ENCODE assay signal across 25 cellular contexts in the genomic region with DNA sequence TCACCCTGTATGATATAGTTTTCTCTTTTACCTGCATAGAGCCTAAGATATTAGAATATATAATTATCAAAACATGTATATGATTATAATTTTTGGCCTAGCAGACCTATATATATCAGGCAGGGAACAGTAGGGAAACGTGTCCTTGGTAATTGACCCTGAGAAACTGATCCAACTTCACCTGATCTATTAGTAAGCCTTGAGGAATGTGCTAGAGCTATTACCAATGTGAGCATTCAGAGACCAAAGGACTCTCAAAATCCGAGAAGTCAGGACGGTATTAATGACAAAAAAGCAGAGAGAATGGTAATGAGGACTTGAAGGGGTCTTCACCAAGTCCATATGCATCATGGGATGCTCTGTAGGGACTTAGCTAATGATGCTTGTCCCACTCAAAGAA.
DNase-seq lines count a peak whose midpoint lies in the region; ATAC-seq, FAIRE-seq and TF ChIP-seq lines count a peak whose summit lies in the region.
"Had no signal": no experiment of that assay in that cellular context is flagged by ENCODE, and none has a peak within 500 bp of the region (broad histone marks: within the 10 kb centered on the region; RNA-seq: fewer than 3 reads in every experiment).

No MANE protein-coding gene starts in this region.

- H3K9me1 ChIP-seq in keratinocyte (ENCODE audit: control insufficient read depth, extremely low read depth, insufficient read depth, low read length): no peaks in the 10 kb centered on the region

- H3K79me2 ChIP-seq in mammary epithelial cell (ENCODE audit: insufficient read depth, low read length) (no peaks in the 10 kb centered on the region), keratinocyte (ENCODE audit: control insufficient read depth, insufficient read depth, low read length) (no peaks in the 10 kb centered on the region), HepG2 (ENCODE audit: insufficient read depth, low read length) (no peaks in the 10 kb centered on the region)

- no peak overlapping the region for H3K27ac Mint-ChIP-seq in MCF 10A (ENCODE audit: low read depth, unreplicated experiment)
- no peak overlapping the region for H3K27ac Mint-ChIP-seq in activated CD4-positive, alpha-beta memory T cell treated with anti-CD3 and anti-CD28 coated beads, Interleukin-2, amount 10 ng/mL, durations not matched to agents 7 days and 5 days
- H3K27ac Mint-ChIP-seq: CD4-positive, CD25-positive, alpha-beta regulatory T cell; IgD-negative memory B cell had no signal

- no peaks in the 10 kb centered on the region for H3K9me3 ChIP-seq in mammary epithelial cell (replicated peaks; ENCODE audit: insufficient read depth, low read length)
- no peaks in the 10 kb centered on the region for H3K9me3 ChIP-seq in keratinocyte (ENCODE audit: control insufficient read depth, low read depth, low read length)
- H3K9me3 ChIP-seq in HepG2 (ENCODE audit: low read length): no peaks in the 10 kb centered on the region
- H3K9me3 ChIP-seq: BLaER1 had no signal

- CTCF ChIA-PET in mammary epithelial cell (lab: Charles Lee; ENCODE audit: low non-redundant PET) (no interaction called here), MCF 10A (lab: Yijun Ruan, JAX) (no interaction called here), HepG2 (lab: Yijun Ruan, JAX; ENCODE audit: low intra/inter-chr PET ratio, low total read pairs) (no interaction called here)
- CTCF ChIA-PET in activated CD4-positive, alpha-beta memory T cell treated with anti-CD3 and anti-CD28 coated beads, Interleukin-2, amount 10 ng/mL, durations not matched to agents 7 days and 5 days (lab: Charles Lee): no interaction called here

- TF ChIP-seq CTCF in mammary epithelial cell (conservative IDR thresholded peaks at IDR 0.05 in 1 of 2, IDR thresholded peaks at IDR 0.05 in 1 of 2; ENCODE audit: extremely low read depth in 1 of 2, insufficient read depth in 1 of 2, low read depth in 1 of 2, low read length in 2 of 2) (no peak), MCF 10A (IDR thresholded peaks at IDR 0.05; ENCODE audit: unreplicated experiment) (no peak), bronchial epithelial cell (IDR thresholded peaks at IDR 0.05; ENCODE audit: insufficient read depth, low read length, severe bottlenecking) (no peak), keratinocyte (optimal IDR thresholded peaks at IDR 0.05 in 1 of 3, IDR thresholded peaks at IDR 0.05 in 1 of 3, conservative IDR thresholded peaks at IDR 0.05 in 1 of 3; ENCODE audit: extremely low read depth in 1 of 3, insufficient read depth in 2 of 3, low read length in 3 of 3) (no peak), HepG2 (CRISPR knock-in tag; IDR thresholded peaks at IDR 0.05) (no peak)

- H3K4me1 ChIP-seq in mammary epithelial cell (ENCODE audit: insufficient read depth, low read length): peaks cover 14% of the 10 kb centered on the region
- peaks cover 12% of the 10 kb centered on the region for H3K4me1 ChIP-seq in keratinocyte (ENCODE audit: control insufficient read depth, extremely low read depth, insufficient read depth, low read length)
- H3K4me1 ChIP-seq in HepG2 (ENCODE audit: insufficient read depth, low read length): no peaks in the 10 kb centered on the region
- H3K4me1 ChIP-seq: BLaER1 had no signal

- intact Hi-C loops in mammary epithelial cell (cut with micrococcal nuclease) (no loop called here), MCF 10A (cut with micrococcal nuclease) (no loop called here), HepG2 (cut with micrococcal nuclease; ENCODE audit: unreplicated experiment) (no loop called here)

- peaks cover 62% of the 10 kb centered on the region for H3K27me3 Mint-ChIP-seq in MCF 10A (ENCODE audit: insufficient read depth, unreplicated experiment)
- H3K27me3 Mint-ChIP-seq in activated CD4-positive, alpha-beta memory T cell treated with anti-CD3 and anti-CD28 coated beads, Interleukin-2, amount 10 ng/mL, durations not matched to agents 7 days and 5 days: no peaks in the 10 kb centered on the region
- H3K27me3 Mint-ChIP-seq: CD4-positive, CD25-positive, alpha-beta regulatory T cell; IgD-negative memory B cell had no signal

- H3K4me3 ChIP-seq in mammary epithelial cell (replicated peaks in 1 of 3; ENCODE audit: insufficient read depth in 1 of 3, low read depth in 2 of 3, low read length in 3 of 3) (no peak overlapping the region), bronchial epithelial cell (ENCODE audit: low read depth, low read length) (no peak overlapping the region), keratinocyte (ENCODE audit: control insufficient read depth in 2 of 3, extremely low read depth in 1 of 3, insufficient read depth in 2 of 3, low read depth in 1 of 3, low read length in 3 of 3) (no peak overlapping the region), HepG2 (replicated peaks in 1 of 3; ENCODE audit: insufficient read depth in 1 of 3, low read depth in 2 of 3, low read length in 3 of 3) (no peak overlapping the region)
- H3K4me3 ChIP-seq: BLaER1, PC-9 had no signal

- no peak for TF ChIP-seq EP300 in HepG2 (IDR thresholded peaks at IDR 0.05; ENCODE audit: low read depth in 2 of 2, low read length in 2 of 2)
- TF ChIP-seq EP300 in HepG2 (CRISPR knock-in tag; IDR thresholded peaks at IDR 0.05; ENCODE audit: borderline replicate concordance): no peak

- H3K36me3 Mint-ChIP-seq in MCF 10A (ENCODE audit: insufficient read depth, unreplicated experiment): no peaks in the 10 kb centered on the region
- no peaks in the 10 kb centered on the region for H3K36me3 Mint-ChIP-seq in activated CD4-positive, alpha-beta memory T cell treated with anti-CD3 and anti-CD28 coated beads, Interleukin-2, amount 10 ng/mL, durations not matched to agents 7 days and 5 days (ENCODE audit: low read depth)
- H3K36me3 Mint-ChIP-seq: CD4-positive, CD25-positive, alpha-beta regulatory T cell; IgD-negative memory B cell had no signal

- peak; percentile 20 for DNase-seq in mammary epithelial cell
- no peak for DNase-seq in MCF 10A (ENCODE audit: unreplicated experiment)
- peak; percentile 20 for DNase-seq in bronchial epithelial cell (ENCODE audit: low read depth)
- no peak for DNase-seq in keratinocyte (ENCODE audit: low read depth, low spot score)
- no peak for DNase-seq in HepG2 (ENCODE audit: low spot score)
- DNase-seq in activated CD4-positive, alpha-beta memory T cell treated with anti-CD3 and anti-CD28 coated beads, Interleukin-2, amount 10 ng/mL, durations not matched to agents 7 days and 5 days: no peak
- DNase-seq in AG08396 (ENCODE audit: low spot score): no peak
- DNase-seq in NCI-H510A (lab: John Stamatoyannopoulos, UW): no peak
- DNase-seq: CD4-positive, CD25-positive, alpha-beta regulatory T cell; GOT3; HCEC 1CT; NCI-H1092; NCI-H1417 treated with DMSO at 0.1 percent for 48 hours; NCI-H187; NCI-H2081 treated with DMSO at 0.1 percent for 48 hours; NCI-H2171; NCI-H345; NCI-H524 treated with DMSO at 0.1 percent for 48 hours; NCI-H774; PC-9; SHP77 had no signal

- WGBS in mammary epithelial cell (ENCODE audit: low coverage, missing lambda C conversion rate): 27% methylated on average over 3 of the region's 3 CpGs
- 0% methylated on average over 3 of the region's 3 CpGs for WGBS in HepG2 (ENCODE audit: low lambda C conversion rate)

- dilution Hi-C loops in mammary epithelial cell (cut with HindIII; ENCODE audit: low sequenced_read_pairs) (no loop called here), keratinocyte (cut with MboI; ENCODE audit: extremely low pct_ligation_motif_present, low sequenced_read_pairs) (no loop called here)

- H3K9ac ChIP-seq in mammary epithelial cell (ENCODE audit: insufficient read depth, low read length) (no peak overlapping the region), keratinocyte (ENCODE audit: control insufficient read depth, extremely low read depth, insufficient read depth, low read length) (no peak overlapping the region), HepG2 (ENCODE audit: insufficient read depth, low read depth, low read length) (no peak overlapping the region)
- H3K9ac ChIP-seq: BLaER1 had no signal

- H3K27ac ChIP-seq in mammary epithelial cell (ENCODE audit: insufficient read depth, low read depth, low read length): no peak overlapping the region
- H3K27ac ChIP-seq in keratinocyte (ENCODE audit: control insufficient read depth, insufficient read depth, low read length): no peak overlapping the region
- H3K27ac ChIP-seq in HepG2 (ENCODE audit: extremely low read length, insufficient read depth, low read length): no peak overlapping the region
- H3K27ac ChIP-seq: 22Rv1, BLaER1, PC-9 had no signal

- H4K20me1 ChIP-seq in mammary epithelial cell (ENCODE audit: insufficient read depth, low read length) (no peaks in the 10 kb centered on the region), keratinocyte (ENCODE audit: control insufficient read depth, extremely low read depth, insufficient read depth, low read length) (no peaks in the 10 kb centered on the region), HepG2 (ENCODE audit: insufficient read depth, low read length) (no peaks in the 10 kb centered on the region)
- H4K20me1 ChIP-seq: BLaER1 had no signal

- H3K4me1 Mint-ChIP-seq in MCF 10A (ENCODE audit: insufficient read depth, unreplicated experiment): no peaks in the 10 kb centered on the region
- no peaks in the 10 kb centered on the region for H3K4me1 Mint-ChIP-seq in activated CD4-positive, alpha-beta memory T cell treated with anti-CD3 and anti-CD28 coated beads, Interleukin-2, amount 10 ng/mL, durations not matched to agents 7 days and 5 days
- H3K4me1 Mint-ChIP-seq: CD4-positive, CD25-positive, alpha-beta regulatory T cell; IgD-negative memory B cell had no signal

- H3K36me3 ChIP-seq in mammary epithelial cell (ENCODE audit: insufficient read depth, low read length): no peaks in the 10 kb centered on the region
- no peaks in the 10 kb centered on the region for H3K36me3 ChIP-seq in bronchial epithelial cell (ENCODE audit: control insufficient read depth, insufficient read depth, low read length)
- H3K36me3 ChIP-seq in keratinocyte (ENCODE audit: control insufficient read depth in 2 of 2, extremely low read depth in 1 of 2, insufficient read depth in 2 of 2, low read length in 2 of 2): no peaks in the 10 kb centered on the region
- no peaks in the 10 kb centered on the region for H3K36me3 ChIP-seq in HepG2 (replicated peaks in 1 of 2; ENCODE audit: control insufficient read depth in 1 of 2, insufficient read depth in 2 of 2, low read length in 2 of 2)
- H3K36me3 ChIP-seq: BLaER1 had no signal

- H3K9me3 Mint-ChIP-seq in MCF 10A (ENCODE audit: unreplicated experiment): no peaks in the 10 kb centered on the region
- H3K9me3 Mint-ChIP-seq in activated CD4-positive, alpha-beta memory T cell treated with anti-CD3 and anti-CD28 coated beads, Interleukin-2, amount 10 ng/mL, durations not matched to agents 7 days and 5 days: no peaks in the 10 kb centered on the region

- TF ChIP-seq POLR2A in HepG2 (IDR thresholded peaks at IDR 0.05; ENCODE audit: insufficient read depth in 1 of 2, low read depth in 2 of 2, low read length in 2 of 2): no peak

- in situ Hi-C loops in mammary epithelial cell (cut with MboI; ENCODE audit: low sequenced_read_pairs in 2 of 2): no loop called here
- in situ Hi-C loops in HepG2 (cut with HindIII; ENCODE audit: extremely low pct_ligation_motif_present, low pct_unique_long_range_greater_than_20kb): no loop called here

- BruUV-seq in mammary epithelial cell (replicated peaks; lab: Mats Ljungman, UMichigan) (no TSS peak), MCF 10A (replicated peaks; lab: Mats Ljungman, UMichigan) (no TSS peak), HepG2 (replicated peaks; lab: Mats Ljungman, UMichigan) (no TSS peak)

- no peak overlapping the region for H3K4me2 ChIP-seq in mammary epithelial cell (ENCODE audit: insufficient read depth, low read depth, low read length)
- H3K4me2 ChIP-seq in keratinocyte (ENCODE audit: control insufficient read depth, extremely low read depth, insufficient read depth, low read depth, low read length): no peak overlapping the region
- no peak overlapping the region for H3K4me2 ChIP-seq in HepG2 (ENCODE audit: low read depth, low read length)
- H3K4me2 ChIP-seq: BLaER1, PC-9 had no signal

- no peak for TF ChIP-seq RAD21 in HepG2 (CRISPR knock-in tag; IDR thresholded peaks at IDR 0.05)

- POLR2A ChIA-PET in MCF 10A (lab: Yijun Ruan, JAX) (no interaction called here), HepG2 (lab: Yijun Ruan, JAX) (no interaction called here)
- POLR2A ChIA-PET in activated CD4-positive, alpha-beta memory T cell treated with anti-CD3 and anti-CD28 coated beads, Interleukin-2, amount 10 ng/mL, durations not matched to agents 7 days and 5 days (lab: Charles Lee): no interaction called here

- H3K4me3 Mint-ChIP-seq in MCF 10A (ENCODE audit: unreplicated experiment): no peak overlapping the region
- no peak overlapping the region for H3K4me3 Mint-ChIP-seq in activated CD4-positive, alpha-beta memory T cell treated with anti-CD3 and anti-CD28 coated beads, Interleukin-2, amount 10 ng/mL, durations not matched to agents 7 days and 5 days
- H3K4me3 Mint-ChIP-seq: CD4-positive, CD25-positive, alpha-beta regulatory T cell; IgD-negative memory B cell had no signal

- no peaks in the 10 kb centered on the region for H3K27me3 ChIP-seq in mammary epithelial cell (ENCODE audit: insufficient read depth, low read length)
- no peaks in the 10 kb centered on the region for H3K27me3 ChIP-seq in bronchial epithelial cell (ENCODE audit: control insufficient read depth, insufficient read depth, low read length)
- H3K27me3 ChIP-seq in keratinocyte (ENCODE audit: control insufficient read depth, extremely low read depth, insufficient read depth, low read length): no peaks in the 10 kb centered on the region
- no peaks in the 10 kb centered on the region for H3K27me3 ChIP-seq in HepG2 (ENCODE audit: control insufficient read depth in 1 of 2, insufficient read depth in 2 of 2, low read length in 2 of 2)
- H3K27me3 ChIP-seq: BLaER1 had no signal

- FAIRE-seq in bronchial epithelial cell (lab: Jason Lieb, UNC) (no peak), keratinocyte (lab: Jason Lieb, UNC) (peak; percentile 17), HepG2 (lab: Jason Lieb, UNC) (no peak)
- FAIRE-seq: D721Med had no signal

- H2AFZ ChIP-seq in mammary epithelial cell (ENCODE audit: low read depth, low read length): peak overlapping the region; percentile 14
- peak overlapping the region; percentile 64 for H2AFZ ChIP-seq in keratinocyte (ENCODE audit: control insufficient read depth, low read length)
- no peak overlapping the region for H2AFZ ChIP-seq in HepG2 (ENCODE audit: low read length)
- H2AFZ ChIP-seq: PC-9 had no signal

- ATAC-seq in HepG2: no peak

Comparison
In these comparisons a context has a peak if more than half of its experiments do, and no peak if none do; other contexts are left out.
1. DNase-seq: peak in mammary epithelial cell (single experiment) and bronchial epithelial cell (single experiment); none in MCF 10A (single experiment), keratinocyte (single experiment), HepG2 (single experiment), activated CD4-positive, alpha-beta memory T cell treated with anti-CD3 and anti-CD28 coated beads, Interleukin-2, amount 10 ng/mL, durations not matched to agents 7 days and 5 days (single experiment), AG08396 (single experiment) and NCI-H510A (single experiment).